ENCODE assay signal across 13 cellular contexts in the genomic region with DNA sequence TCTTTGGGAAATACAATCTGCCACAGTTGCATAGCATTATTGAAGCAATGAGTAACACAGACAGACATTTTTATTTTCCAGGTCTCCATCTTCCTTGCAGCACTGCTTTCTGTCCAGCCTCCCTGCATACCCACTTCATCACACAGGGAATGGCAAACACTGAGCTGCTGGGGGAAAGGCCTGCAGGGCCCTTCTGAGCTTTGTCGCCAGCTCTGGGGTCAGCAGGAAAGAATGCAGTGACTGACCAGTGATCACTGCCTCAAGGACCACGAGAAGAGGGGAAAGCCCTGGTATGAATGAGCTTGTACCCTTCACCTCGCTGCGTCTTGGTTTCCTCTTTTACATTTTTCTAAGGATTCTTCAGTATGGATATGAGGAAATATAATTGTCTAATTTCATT. TPM values are rescaled to one million over a fixed set of nuclear protein-coding genes. Genes with fewer than 3 reads are reported as not detected.
DNase-seq lines count a peak whose midpoint lies in the region; ATAC-seq and TF ChIP-seq lines count a peak whose summit lies in the region.
"Had no signal": no experiment of that assay in that cellular context is flagged by ENCODE, and none has a peak within 500 bp of the region (broad histone marks: within the 10 kb centered on the region; RNA-seq: fewer than 3 reads in every experiment).

No MANE protein-coding gene starts in this region.

- H3K36me3 Mint-ChIP-seq in activated CD4-positive, alpha-beta memory T cell treated with anti-CD3 and anti-CD28 coated beads, Interleukin-2, amount 10 ng/mL, durations not matched to agents 7 days and 5 days (ENCODE audit: low read depth) = peaks cover 3% of the 10 kb centered on the region
- H3K36me3 Mint-ChIP-seq in activated CD4-positive, alpha-beta memory T cell treated with anti-CD3 and anti-CD28 coated beads for 36 hours = no peaks in the 10 kb centered on the region
- H3K36me3 Mint-ChIP-seq in stimulated activated effector memory CD8-positive, alpha-beta T cell treated with anti-CD3 and anti-CD28 coated beads, Interleukin-12 subunit alpha, Interleukin-12 subunit beta, amount 100 ng/mL, for 72 hours = peaks cover 4% of the 10 kb centered on the region

- no peak overlapping the region for H3K4me3 Mint-ChIP-seq in activated CD4-positive, alpha-beta memory T cell treated with anti-CD3 and anti-CD28 coated beads, Interleukin-2, amount 10 ng/mL, durations not matched to agents 7 days and 5 days
- no peak overlapping the region for H3K4me3 Mint-ChIP-seq in activated CD4-positive, alpha-beta memory T cell treated with anti-CD3 and anti-CD28 coated beads for 36 hours
- H3K4me3 Mint-ChIP-seq in stimulated activated effector memory CD8-positive, alpha-beta T cell treated with anti-CD3 and anti-CD28 coated beads, Interleukin-12 subunit alpha, Interleukin-12 subunit beta, amount 100 ng/mL, for 72 hours = no peak overlapping the region
- H3K4me3 Mint-ChIP-seq: nephron had no signal

- H3K27me3 ChIP-seq in foreskin keratinocyte = no peaks in the 10 kb centered on the region

- intact Hi-C loops in activated CD4-positive, alpha-beta memory T cell treated with anti-CD3 and anti-CD28 coated beads for 36 hours (cut with micrococcal nuclease) = no loop called here

- no peaks in the 10 kb centered on the region for H3K27me3 Mint-ChIP-seq in activated CD4-positive, alpha-beta memory T cell treated with anti-CD3 and anti-CD28 coated beads, Interleukin-2, amount 10 ng/mL, durations not matched to agents 7 days and 5 days
- H3K27me3 Mint-ChIP-seq in activated CD4-positive, alpha-beta memory T cell treated with anti-CD3 and anti-CD28 coated beads for 36 hours = no peaks in the 10 kb centered on the region

- peaks cover 74% of the 10 kb centered on the region for H3K4me1 Mint-ChIP-seq in activated CD4-positive, alpha-beta memory T cell treated with anti-CD3 and anti-CD28 coated beads, Interleukin-2, amount 10 ng/mL, durations not matched to agents 7 days and 5 days
- peaks cover 56% of the 10 kb centered on the region for H3K4me1 Mint-ChIP-seq in activated CD4-positive, alpha-beta memory T cell treated with anti-CD3 and anti-CD28 coated beads for 36 hours (ENCODE audit: low read depth)
- peaks cover 67% of the 10 kb centered on the region for H3K4me1 Mint-ChIP-seq in stimulated activated effector memory CD8-positive, alpha-beta T cell treated with anti-CD3 and anti-CD28 coated beads, Interleukin-12 subunit alpha, Interleukin-12 subunit beta, amount 100 ng/mL, for 72 hours

- ATAC-seq in foreskin keratinocyte = no peak
- ATAC-seq in stimulated activated effector memory CD8-positive, alpha-beta T cell treated with anti-CD3 and anti-CD28 coated beads, Interleukin-12 subunit alpha, Interleukin-12 subunit beta, amount 100 ng/mL, for 72 hours = no peak
- ATAC-seq in GM18498 (IDR thresholded peaks at IDR 0.05; ENCODE audit: unreplicated experiment) = no peak

- peaks cover 52% of the 10 kb centered on the region for H3K4me1 ChIP-seq in foreskin keratinocyte
- H3K4me1 ChIP-seq: HAP-1 had no signal

- CTCF ChIA-PET in activated CD4-positive, alpha-beta memory T cell treated with anti-CD3 and anti-CD28 coated beads, Interleukin-2, amount 10 ng/mL, durations not matched to agents 7 days and 5 days (lab: Charles Lee) = interaction anchor here (1.1 to 5.9 kb wide), 10 partner anchors 10 to 149 kb away, joined by 3 to 73 read pairs (median 11); a partner anchor contains a TSS
- CTCF ChIA-PET in activated CD4-positive, alpha-beta memory T cell treated with anti-CD3 and anti-CD28 coated beads for 36 hours (lab: Charles Lee) = interaction anchor here (1.1 to 3.9 kb wide), 4 partner anchors 15 to 192 kb away, joined by 3 to 16 read pairs (median 5); no protein-coding TSS in a partner anchor
- CTCF ChIA-PET in RWPE1 (lab: Yijun Ruan, JAX) = interaction anchor here (0.6 to 2.0 kb wide), 2 partner anchors 65 to 148 kb away, joined by 4 to 6 read pairs; no protein-coding TSS in a partner anchor

- POLR2A ChIA-PET in activated CD4-positive, alpha-beta memory T cell treated with anti-CD3 and anti-CD28 coated beads, Interleukin-2, amount 10 ng/mL, durations not matched to agents 7 days and 5 days (lab: Charles Lee) = interaction anchor here (0.7 to 7.0 kb wide), 6 partner anchors 15 to 146 kb away, joined by 3 to 117 read pairs (median 23); a partner anchor contains a TSS
- POLR2A ChIA-PET in activated CD4-positive, alpha-beta memory T cell treated with anti-CD3 and anti-CD28 coated beads for 36 hours (lab: Charles Lee) = no interaction called here
- POLR2A ChIA-PET in RWPE1 (lab: Yijun Ruan, JAX; ENCODE audit: low non-redundant PET) = no interaction called here

- peaks cover 2% of the 10 kb centered on the region for H3K9me3 Mint-ChIP-seq in activated CD4-positive, alpha-beta memory T cell treated with anti-CD3 and anti-CD28 coated beads, Interleukin-2, amount 10 ng/mL, durations not matched to agents 7 days and 5 days
- no peaks in the 10 kb centered on the region for H3K9me3 Mint-ChIP-seq in activated CD4-positive, alpha-beta memory T cell treated with anti-CD3 and anti-CD28 coated beads for 36 hours
- H3K9me3 Mint-ChIP-seq in stimulated activated effector memory CD8-positive, alpha-beta T cell treated with anti-CD3 and anti-CD28 coated beads, Interleukin-12 subunit alpha, Interleukin-12 subunit beta, amount 100 ng/mL, for 72 hours = peaks cover 2% of the 10 kb centered on the region
- H3K9me3 Mint-ChIP-seq: nephron had no signal

- H3K27ac Mint-ChIP-seq in activated CD4-positive, alpha-beta memory T cell treated with anti-CD3 and anti-CD28 coated beads, Interleukin-2, amount 10 ng/mL, durations not matched to agents 7 days and 5 days = peak overlapping the region; percentile 93
- H3K27ac Mint-ChIP-seq in activated CD4-positive, alpha-beta memory T cell treated with anti-CD3 and anti-CD28 coated beads for 36 hours = no peak overlapping the region
- H3K27ac Mint-ChIP-seq in stimulated activated effector memory CD8-positive, alpha-beta T cell treated with anti-CD3 and anti-CD28 coated beads, Interleukin-12 subunit alpha, Interleukin-12 subunit beta, amount 100 ng/mL, for 72 hours = peak overlapping the region; percentile 36
- H3K27ac Mint-ChIP-seq: nephron had no signal

- H3K27ac ChIP-seq in RWPE1 (peak overlapping the region; percentile 97), foreskin keratinocyte (peak overlapping the region; percentile 97)
- H3K27ac ChIP-seq: HL-60 had no signal

- TF ChIP-seq CTCF in RWPE1 (conservative IDR thresholded peaks at IDR 0.05; ENCODE audit: low read depth) (no peak), foreskin keratinocyte (conservative IDR thresholded peaks at IDR 0.05) (no peak)

- no peak for DNase-seq in activated CD4-positive, alpha-beta memory T cell treated with anti-CD3 and anti-CD28 coated beads, Interleukin-2, amount 10 ng/mL, durations not matched to agents 7 days and 5 days
- no peak for DNase-seq in activated CD4-positive, alpha-beta memory T cell treated with anti-CD3 and anti-CD28 coated beads for 36 hours
- DNase-seq in RWPE1 (ENCODE audit: low spot score) (no peak), foreskin keratinocyte (peak in 1 of 2 donors; percentile 25), NCI-H524 treated with DMSO at 0.1 percent for 48 hours (lab: John Stamatoyannopoulos, UW) (no peak), NCI-H524 (lab: John Stamatoyannopoulos, UW) (no peak)
- DNase-seq in stimulated activated effector memory CD8-positive, alpha-beta T cell treated with anti-CD3 and anti-CD28 coated beads, Interleukin-12 subunit alpha, Interleukin-12 subunit beta, amount 100 ng/mL, for 72 hours (ENCODE audit: low spot score in 2 of 2) = no peak
- DNase-seq: glutamatergic neuron, NCI-H526 had no signal

RNA-seq across cellular contexts. Expression of a gene that starts 21.3 kb away (rescaled TPM):
- total RNA-seq in activated CD4-positive, alpha-beta memory T cell treated with anti-CD3 and anti-CD28 coated beads, Interleukin-2, amount 10 ng/mL, durations not matched to agents 7 days and 5 days = 100 to 1,000 TPM; 135 to 143 TPM
- total RNA-seq in activated CD4-positive, alpha-beta memory T cell treated with anti-CD3 and anti-CD28 coated beads for 36 hours = 100 to 1,000 TPM; 213 to 220 TPM
- total RNA-seq in foreskin keratinocyte = 185 and 192 TPM in 2 replicates
- polyA plus RNA-seq in foreskin keratinocyte = 40.2 and 42.9 TPM in 2 replicates
